7 cellular contexts compared by ENCODE assay signal in genomic region chr15:21027942-21028341, GRCh38.
DNase-seq lines count a peak whose midpoint lies in the region; ATAC-seq, FAIRE-seq and TF ChIP-seq lines count a peak whose summit lies in the region.
"Not testable (repeated sequence)": the region's sequence is repeated elsewhere in the genome, so short reads cannot be mapped to it uniquely, and the experiment has no call there.

No MANE protein-coding gene starts in this region.

- not testable (repeated sequence) for H3K27me3 ChIP-seq in HCT116 (ENCODE audit: insufficient read depth, low read length); Panc1 (ENCODE audit: control insufficient read depth, insufficient read depth, low read length); right cardiac atrium (ENCODE audit: control insufficient read depth, insufficient read depth)

- RAD21 ChIA-PET in HCT116 (lab: Charles Lee; ENCODE audit: low non-redundant PET in 1 of 2, low total read pairs in 2 of 2, uncharacterized antibody in 2 of 2, unreplicated experiment in 2 of 2), result not testable (repeated sequence)

- not testable (repeated sequence) for H3K9me3 Mint-ChIP-seq in activated CD8-positive, alpha-beta T cell treated with anti-CD3 and anti-CD28 coated beads for 36 hours; stimulated activated memory B cell treated with anti-CD40 and anti-IgM and Interleukin-4, amounts not matched to agents 10 μg/mL and 1 μg/mL and 100 μg/mL, for 72 hours

- DNase-seq in HCT116 (ENCODE audit: low read depth, low spot score); Panc1 (ENCODE audit: low read depth, low spot score): not testable (repeated sequence)
- peak; percentile 3 for DNase-seq in activated CD8-positive, alpha-beta T cell treated with anti-CD3 and anti-CD28 coated beads for 36 hours
- DNase-seq in right cardiac atrium (peak in 1 of 3 donors; percentile 17), mucosa of descending colon (peak in 1 of 3 donors; percentile 26)

- not testable (repeated sequence) for H3K4me1 Mint-ChIP-seq in activated CD8-positive, alpha-beta T cell treated with anti-CD3 and anti-CD28 coated beads for 36 hours (ENCODE audit: low read depth); stimulated activated memory B cell treated with anti-CD40 and anti-IgM and Interleukin-4, amounts not matched to agents 10 μg/mL and 1 μg/mL and 100 μg/mL, for 72 hours

- intact Hi-C loops in HCT116 (cut with micrococcal nuclease); Panc1 (cut with micrococcal nuclease; ENCODE audit: unreplicated experiment); activated CD8-positive, alpha-beta T cell treated with anti-CD3 and anti-CD28 coated beads for 36 hours (cut with micrococcal nuclease); right cardiac atrium (cut with DNase I); mucosa of descending colon (cut with DNase I, micrococcal nuclease): not testable (repeated sequence)

- H3K4me3 ChIP-seq in HCT116 (replicated peaks in 1 of 2; ENCODE audit: low read depth in 1 of 2, low read length in 2 of 2); Panc1 (ENCODE audit: low read depth in 2 of 2, low read length in 2 of 2); right cardiac atrium (ENCODE audit: low read length); mucosa of descending colon: not testable (repeated sequence)

- not testable (repeated sequence) for TF ChIP-seq POLR2A in HCT116 (IDR thresholded peaks at IDR 0.05; ENCODE audit: borderline replicate concordance, extremely low read depth, insufficient read depth, insufficient read length)

- POLR2A ChIA-PET in HCT116 (lab: Charles Lee); Panc1 (lab: Charles Lee); activated CD8-positive, alpha-beta T cell treated with anti-CD3 and anti-CD28 coated beads for 36 hours (lab: Charles Lee): not testable (repeated sequence)

- not testable (repeated sequence) for H3K4me3 Mint-ChIP-seq in activated CD8-positive, alpha-beta T cell treated with anti-CD3 and anti-CD28 coated beads for 36 hours; stimulated activated memory B cell treated with anti-CD40 and anti-IgM and Interleukin-4, amounts not matched to agents 10 μg/mL and 1 μg/mL and 100 μg/mL, for 72 hours

- WGBS in right cardiac atrium, result 34% methylated on average over 4 of the region's 9 CpGs

- TF ChIP-seq CTCF in HCT116 (IDR thresholded peaks at IDR 0.05 in 2 of 3, conservative IDR thresholded peaks at IDR 0.05 in 1 of 3; ENCODE audit: borderline replicate concordance in 1 of 3, insufficient read depth in 1 of 3, low read depth in 2 of 3, low read length in 2 of 3); Panc1 (IDR thresholded peaks at IDR 0.05); activated CD8-positive, alpha-beta T cell treated with anti-CD3 and anti-CD28 coated beads for 36 hours (IDR thresholded peaks at IDR 0.05); mucosa of descending colon (IDR thresholded peaks at IDR 0.05): not testable (repeated sequence)

- ATAC-seq in HCT116, result peak; percentile 91
- peak; percentile 89 for ATAC-seq in Panc1
- peak; percentile 69 for ATAC-seq in activated CD8-positive, alpha-beta T cell treated with anti-CD3 and anti-CD28 coated beads for 36 hours
- ATAC-seq in right cardiac atrium, result peak; percentile 33 to 55
- ATAC-seq in mucosa of descending colon, result peak; percentile 77
- ATAC-seq in stimulated activated memory B cell treated with anti-CD40 and anti-IgM and Interleukin-4, amounts not matched to agents 10 μg/mL and 1 μg/mL and 100 μg/mL, for 72 hours, result peak; percentile 25

- not testable (repeated sequence) for H2AFZ ChIP-seq in HCT116 (ENCODE audit: low read depth, low read length, poor library complexity, severe bottlenecking)

- H4K20me1 ChIP-seq in HCT116 (ENCODE audit: insufficient read depth), result not testable (repeated sequence)

- H3K9ac ChIP-seq in HCT116 (ENCODE audit: low read length), result not testable (repeated sequence)

- not testable (repeated sequence) for H3K27me3 Mint-ChIP-seq in activated CD8-positive, alpha-beta T cell treated with anti-CD3 and anti-CD28 coated beads for 36 hours; stimulated activated memory B cell treated with anti-CD40 and anti-IgM and Interleukin-4, amounts not matched to agents 10 μg/mL and 1 μg/mL and 100 μg/mL, for 72 hours

- CTCF ChIA-PET in HCT116 (lab: Charles Lee); Panc1 (lab: Charles Lee); activated CD8-positive, alpha-beta T cell treated with anti-CD3 and anti-CD28 coated beads for 36 hours (lab: Charles Lee): not testable (repeated sequence)

- not testable (repeated sequence) for BruUV-seq in HCT116 (replicated peaks; lab: Mats Ljungman, UMichigan); Panc1 (replicated peaks; lab: Mats Ljungman, UMichigan)

- peak; percentile 12 for FAIRE-seq in endometrium (lab: Jason Lieb, UNC)

- H3K79me2 ChIP-seq in HCT116 (ENCODE audit: insufficient read depth, low read length), result not testable (repeated sequence)

- H3K4me2 ChIP-seq in HCT116 (ENCODE audit: low read length), result not testable (repeated sequence)

- not testable (repeated sequence) for TF ChIP-seq RAD21 in HCT116 (IDR thresholded peaks at IDR 0.05; ENCODE audit: low read depth)

- not testable (repeated sequence) for H3K27ac Mint-ChIP-seq in activated CD8-positive, alpha-beta T cell treated with anti-CD3 and anti-CD28 coated beads for 36 hours; stimulated activated memory B cell treated with anti-CD40 and anti-IgM and Interleukin-4, amounts not matched to agents 10 μg/mL and 1 μg/mL and 100 μg/mL, for 72 hours

- H3K4me1 ChIP-seq in HCT116 (ENCODE audit: control insufficient read depth in 1 of 2, insufficient read depth in 2 of 2, low read length in 2 of 2); Panc1 (ENCODE audit: control insufficient read depth, insufficient read depth, low read length); right cardiac atrium (ENCODE audit: control insufficient read depth, insufficient read depth, low read length); mucosa of descending colon (ENCODE audit: low read depth): not testable (repeated sequence)

- in situ Hi-C loops in Panc1 (cut with HindIII; ENCODE audit: low pct_unique_long_range_greater_than_20kb, low sequenced_read_pairs), result not testable (repeated sequence)

- H3K9me3 ChIP-seq in HCT116 (ENCODE audit: control insufficient read depth in 1 of 2, insufficient read depth in 1 of 2, low read depth in 1 of 2, low read length in 2 of 2); Panc1 (ENCODE audit: control insufficient read depth, insufficient read depth, low read depth, low read length); right cardiac atrium (ENCODE audit: control insufficient read depth, low read length); mucosa of descending colon: not testable (repeated sequence)

- H3K36me3 Mint-ChIP-seq in activated CD8-positive, alpha-beta T cell treated with anti-CD3 and anti-CD28 coated beads for 36 hours (ENCODE audit: low read depth); stimulated activated memory B cell treated with anti-CD40 and anti-IgM and Interleukin-4, amounts not matched to agents 10 μg/mL and 1 μg/mL and 100 μg/mL, for 72 hours: not testable (repeated sequence)

- not testable (repeated sequence) for H3K9me2 ChIP-seq in HCT116 (ENCODE audit: insufficient read depth)

- not testable (repeated sequence) for H3K36me3 ChIP-seq in HCT116 (ENCODE audit: control insufficient read depth in 1 of 2, insufficient read depth in 2 of 2, low read length in 2 of 2); Panc1 (ENCODE audit: control insufficient read depth, insufficient read depth, low read length); mucosa of descending colon (ENCODE audit: low read depth)

- H3K27ac ChIP-seq in HCT116 (ENCODE audit: low read depth, low read length); Panc1 (ENCODE audit: low read length); right cardiac atrium (ENCODE audit: low read length): not testable (repeated sequence)

Comparison
In these comparisons a context has a peak if more than half of its experiments do, and no peak if none do; other contexts are left out.
1. ATAC-seq: peak in every context shown above with its lines; median percentile 91 in HCT116; 89 in Panc1; 77 in mucosa of descending colon; 69 in activated CD8-positive, alpha-beta T cell treated with anti-CD3 and anti-CD28 coated beads for 36 hours; 44 in right cardiac atrium; 25 in stimulated activated memory B cell treated with anti-CD40 and anti-IgM and Interleukin-4, amounts not matched to agents 10 μg/mL and 1 μg/mL and 100 μg/mL, for 72 hours.